Comparison of ENCODE assay signal across 1 cellular context in the genomic region with DNA sequence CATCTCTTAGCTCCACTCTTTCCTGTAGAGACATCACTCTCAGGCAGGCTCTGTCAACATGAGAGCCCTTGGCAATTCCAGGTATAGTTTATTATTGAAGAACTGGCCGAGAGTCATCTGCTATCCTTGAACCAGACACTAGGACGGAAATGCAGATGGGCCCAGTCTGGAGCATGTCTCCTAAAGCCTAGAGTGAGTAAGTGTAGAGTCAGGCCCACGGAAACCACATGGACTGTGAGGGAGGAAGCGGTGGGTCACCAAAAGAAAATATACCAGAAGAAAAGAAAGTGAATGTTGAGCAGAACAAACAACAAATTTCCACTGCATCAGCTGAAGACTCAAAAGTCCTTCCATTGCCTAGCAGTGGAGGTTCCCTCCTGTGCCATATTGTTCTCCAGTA.
TF ChIP-seq lines count a peak whose summit lies in the region.

No MANE protein-coding gene starts in this region.

TF ChIP-seq in IMR-90, 13 proteins besides CTCF, POLR2A, EP300 and RAD21:
- TF ChIP-seq SMC3 (IDR thresholded peaks at IDR 0.05; ENCODE audit: low read depth, low read length) (no peak), FOS (IDR thresholded peaks at IDR 0.05; ENCODE audit: low read depth, low read length) (no peak), ELK1 (IDR thresholded peaks at IDR 0.05; ENCODE audit: borderline replicate concordance, low read depth, low read length) (no peak), USF2 (IDR thresholded peaks at IDR 0.05; ENCODE audit: low read depth, low read length) (no peak), RCOR1 (IDR thresholded peaks at IDR 0.05; ENCODE audit: insufficient replicate concordance, low read length) (no peak), MAFK (IDR thresholded peaks at IDR 0.05; ENCODE audit: low read depth, low read length) (no peak), CEBPB (IDR thresholded peaks at IDR 0.05; ENCODE audit: low read depth, low read length) (no peak), MAZ (IDR thresholded peaks at IDR 0.05; ENCODE audit: borderline replicate concordance, low read depth, low read length) (no peak), NFE2L2 (IDR thresholded peaks at IDR 0.05; ENCODE audit: low read depth, low read length) (no peak), MXI1 (IDR thresholded peaks at IDR 0.05; ENCODE audit: borderline replicate concordance, low read depth, low read length) (no peak), CHD1 (IDR thresholded peaks at IDR 0.05; ENCODE audit: low read depth, low read length) (no peak), BHLHE40 (IDR thresholded peaks at IDR 0.05; ENCODE audit: low read depth, low read length) (no peak), RFX5 (IDR thresholded peaks at IDR 0.05; ENCODE audit: low read depth, low read length) (no peak)
